In genomic region chr12:105053116-105053572, GRCh38 we compare ENCODE assay signal across 8 cellular contexts. TPM values are rescaled to one million over a fixed set of nuclear protein-coding genes. Genes with fewer than 3 reads are reported as not detected.
DNase-seq lines count a peak whose midpoint lies in the region; ATAC-seq and TF ChIP-seq lines count a peak whose summit lies in the region.

No MANE protein-coding gene starts in this region.

- peaks cover 0 to 3% (median under 1%) of the 10 kb centered on the region in 4 donors for H3K4me1 Mint-ChIP-seq in CD4-positive, alpha-beta memory T cell
- peaks cover 3% of the 10 kb centered on the region for H3K4me1 Mint-ChIP-seq in activated naive CD8-positive, alpha-beta T cell treated with anti-CD3 and anti-CD28 coated beads, Interleukin-2, amount 10 ng/mL, durations not matched to agents 7 days and 5 days

- CTCF ChIA-PET in CD4-positive, alpha-beta memory T cell (lab: Charles Lee; ENCODE audit: partially characterized antibody) = interaction anchor here (1.0 to 5.3 kb wide), 19 partner anchors 9 to 853 kb away, joined by 3 to 104 read pairs (median 4); partner anchors contain the start of gene CHST11

- intact Hi-C loops in CD4-positive, alpha-beta memory T cell (cut with micrococcal nuclease) = loop anchor here (1.0 to 2.0 kb wide), 8 partner anchors 66 to 852 kb away; partner anchors contain the start of genes CHST11, NOPCHAP1, SLC41A2 and TXNRD1
- intact Hi-C loops in heart right ventricle (cut with DNase I) = loop anchor here (2.0 to 10.0 kb wide), 8 partner anchors 176 to 851 kb away; no protein-coding TSS in a partner anchor

- TF ChIP-seq CTCF in SU-DHL-6 (IDR thresholded peaks at IDR 0.05; ENCODE audit: insufficient read depth, low read length, poor library complexity, severe bottlenecking) (peak; percentile 74), heart right ventricle (IDR thresholded peaks at IDR 0.05) (peak; percentile 71 to 96 (median 91))

- H3K9me2 ChIP-seq in SU-DHL-6 (replicated peaks; ENCODE audit: insufficient read depth, low read length) = no peaks in the 10 kb centered on the region

- no peak overlapping the region for H3K27ac Mint-ChIP-seq in CD4-positive, alpha-beta memory T cell
- H3K27ac Mint-ChIP-seq in activated naive CD8-positive, alpha-beta T cell treated with anti-CD3 and anti-CD28 coated beads, Interleukin-2, amount 10 ng/mL, durations not matched to agents 7 days and 5 days = no peak overlapping the region

- POLR2A ChIA-PET in CD4-positive, alpha-beta memory T cell (lab: Charles Lee; ENCODE audit: partially characterized antibody) = interaction anchor here (1.1 to 1.3 kb wide), 2 partner anchors 15 to 369 kb away, joined by 3 read pairs; no protein-coding TSS in a partner anchor
- POLR2A ChIA-PET in activated naive CD8-positive, alpha-beta T cell treated with anti-CD3 and anti-CD28 coated beads, Interleukin-2, amount 10 ng/mL, durations not matched to agents 7 days and 5 days (lab: Charles Lee) = no interaction called here

- no peak overlapping the region for H3K4me3 ChIP-seq in CD4-positive, alpha-beta memory T cell (ENCODE audit: low read length in 2 of 2)
- H3K4me3 ChIP-seq in SU-DHL-6 (ENCODE audit: insufficient read depth, low read length, poor library complexity, severe bottlenecking) (no peak overlapping the region), heart right ventricle (no peak overlapping the region)

- no peak overlapping the region for H3K4me3 Mint-ChIP-seq in CD4-positive, alpha-beta memory T cell
- H3K4me3 Mint-ChIP-seq in activated naive CD8-positive, alpha-beta T cell treated with anti-CD3 and anti-CD28 coated beads, Interleukin-2, amount 10 ng/mL, durations not matched to agents 7 days and 5 days = no peak overlapping the region

- peaks cover 0 to 25% (median 15%) of the 10 kb centered on the region in 8 donors for H3K9me3 Mint-ChIP-seq in CD4-positive, alpha-beta memory T cell
- H3K9me3 Mint-ChIP-seq in activated naive CD8-positive, alpha-beta T cell treated with anti-CD3 and anti-CD28 coated beads, Interleukin-2, amount 10 ng/mL, durations not matched to agents 7 days and 5 days = peaks cover 4% of the 10 kb centered on the region

- no peaks in the 10 kb centered on the region for H3K79me2 ChIP-seq in SU-DHL-6 (ENCODE audit: insufficient read depth, low read length)

- no peak overlapping the region for H2AFZ ChIP-seq in SU-DHL-6 (ENCODE audit: low read depth, low read length, severe bottlenecking)

- H3K27me3 ChIP-seq in CD4-positive, alpha-beta memory T cell (ENCODE audit: insufficient read depth, low read length) = no peaks in the 10 kb centered on the region
- H3K27me3 ChIP-seq in SU-DHL-6 (ENCODE audit: low read length) = no peaks in the 10 kb centered on the region
- no peaks in the 10 kb centered on the region for H3K27me3 ChIP-seq in heart right ventricle

- no peaks in the 10 kb centered on the region for H4K20me1 ChIP-seq in SU-DHL-6 (ENCODE audit: low read depth, low read length)

- no peak overlapping the region for H3K9ac ChIP-seq in SU-DHL-6 (ENCODE audit: low read length)

- no peak overlapping the region for H3K27ac ChIP-seq in CD4-positive, alpha-beta memory T cell (ENCODE audit: low read depth, low read length)
- no peak overlapping the region for H3K27ac ChIP-seq in SU-DHL-6 (ENCODE audit: low read depth, low read length)
- no peak overlapping the region for H3K27ac ChIP-seq in heart right ventricle

- H3K36me3 ChIP-seq in CD4-positive, alpha-beta memory T cell (ENCODE audit: insufficient read depth, low read length) = no peaks in the 10 kb centered on the region
- H3K36me3 ChIP-seq in SU-DHL-6 (ENCODE audit: low read length) (no peaks in the 10 kb centered on the region), heart right ventricle (peaks cover 0 to 45% (median 5%) of the 10 kb centered on the region in 9 donors)

- ATAC-seq in GM21717 (IDR thresholded peaks at IDR 0.05; ENCODE audit: unreplicated experiment) (peak; percentile 70), heart right ventricle (peak in 5 of 8 donors; percentile 39 to 63 (median 47)), GM21367 (IDR thresholded peaks at IDR 0.05; ENCODE audit: unreplicated experiment) (no peak)
- ATAC-seq in activated naive CD8-positive, alpha-beta T cell treated with anti-CD3 and anti-CD28 coated beads, Interleukin-2, amount 10 ng/mL, durations not matched to agents 7 days and 5 days (ENCODE audit: low read depth) = peak; percentile 80

- H3K9me3 ChIP-seq in CD4-positive, alpha-beta memory T cell (ENCODE audit: control insufficient read depth in 1 of 2, low read length in 2 of 2) = no peaks in the 10 kb centered on the region
- H3K9me3 ChIP-seq in SU-DHL-6 (ENCODE audit: insufficient read depth, low read length) (peaks cover 6% of the 10 kb centered on the region; the same call in 1 of the 2 replicates), heart right ventricle (peaks cover 0 to 22% (median 3%) of the 10 kb centered on the region in 11 donors)

- DNase-seq in CD4-positive, alpha-beta memory T cell = peak; percentile 71 to 77 (median 75)
- DNase-seq in NCI-H1417 (lab: John Stamatoyannopoulos, UW) = peak; percentile 69 to 92 (median 92)
- peak; percentile 67 for DNase-seq in activated naive CD8-positive, alpha-beta T cell treated with anti-CD3 and anti-CD28 coated beads, Interleukin-2, amount 10 ng/mL, durations not matched to agents 7 days and 5 days
- DNase-seq in heart right ventricle = peak; percentile 51 to 55
- peak; percentile 67 for DNase-seq in putamen (ENCODE audit: low spot score)

- no peaks in the 10 kb centered on the region for H3F3A ChIP-seq in SU-DHL-6 (ENCODE audit: insufficient read depth)

- no peaks in the 10 kb centered on the region for H3K4me1 ChIP-seq in CD4-positive, alpha-beta memory T cell (ENCODE audit: insufficient read depth, low read length)
- peaks cover 0 to 4% (median 0%) of the 10 kb centered on the region in 9 donors for H3K4me1 ChIP-seq in heart right ventricle

- peaks cover 0 to 14% of the 10 kb centered on the region in 2 donors for H3K36me3 Mint-ChIP-seq in CD4-positive, alpha-beta memory T cell
- peaks cover 14% of the 10 kb centered on the region for H3K36me3 Mint-ChIP-seq in activated naive CD8-positive, alpha-beta T cell treated with anti-CD3 and anti-CD28 coated beads, Interleukin-2, amount 10 ng/mL, durations not matched to agents 7 days and 5 days

- H3K4me2 ChIP-seq in SU-DHL-6 (ENCODE audit: low read depth, low read length, poor library complexity, severe bottlenecking) = no peak overlapping the region

- H3K27me3 Mint-ChIP-seq in CD4-positive, alpha-beta memory T cell = peaks cover 2 to 3% of the 10 kb centered on the region in 2 donors
- H3K27me3 Mint-ChIP-seq in activated naive CD8-positive, alpha-beta T cell treated with anti-CD3 and anti-CD28 coated beads, Interleukin-2, amount 10 ng/mL, durations not matched to agents 7 days and 5 days = peaks cover 5% of the 10 kb centered on the region

- WGBS in heart right ventricle, 2 donors = 5 to 8% methylated on average over 2 of the region's 2 CpGs

RNA-seq across cellular contexts. Expression of gene ALDH1L2, which starts 31.1 kb away (rescaled TPM):
- under 1 TPM; 0.15 to 0.72 TPM for total RNA-seq in CD4-positive, alpha-beta memory T cell
- polyA plus RNA-seq in CD4-positive, alpha-beta memory T cell = under 1 TPM in 1 of 2 donors, not detected in 1; 0.08 TPM
- 1 to 10 TPM in 1 of 2 experiments, under 1 TPM in 1; 0.14 to 1.2 TPM for total RNA-seq in activated naive CD8-positive, alpha-beta T cell treated with anti-CD3 and anti-CD28 coated beads, Interleukin-2, amount 10 ng/mL, durations not matched to agents 7 days and 5 days
- 1 to 10 TPM; 1.1 to 3.7 (median 1.5) TPM for total RNA-seq in heart right ventricle
- 1 to 10 TPM; 1.1 to 1.7 TPM for polyA plus RNA-seq in heart right ventricle

RNA-seq across cellular contexts. Expression of gene WASHC4, which starts 54.4 kb away (rescaled TPM):
- 10 to 100 TPM; 71.4 to 75.4 TPM for total RNA-seq in CD4-positive, alpha-beta memory T cell
- 10 to 100 TPM; 36.7 to 37.9 TPM for polyA plus RNA-seq in CD4-positive, alpha-beta memory T cell
- 10 to 100 TPM; 48.3 to 49.8 TPM for total RNA-seq in activated naive CD8-positive, alpha-beta T cell treated with anti-CD3 and anti-CD28 coated beads, Interleukin-2, amount 10 ng/mL, durations not matched to agents 7 days and 5 days
- 10 to 100 TPM; 18.5 to 31.8 (median 25.3) TPM for total RNA-seq in heart right ventricle
- 10 to 100 TPM in 1 of 2 donors, 1 to 10 TPM in 1; 7.2 to 16.2 TPM for polyA plus RNA-seq in heart right ventricle
